8 cellular contexts compared by ENCODE assay signal in genomic region chr2:12416600-12416999, GRCh38.
A peak's percentile ranks its signal among the peaks of the same experiment; 100 is the strongest.
DNase-seq lines count a peak whose midpoint lies in the region; ATAC-seq, FAIRE-seq and TF ChIP-seq lines count a peak whose summit lies in the region.

No MANE protein-coding gene starts in this region.

- H3K9me2 ChIP-seq in OCI-LY7 (ENCODE audit: insufficient read depth, low read length), result no peaks in the 10 kb centered on the region

- no peaks in the 10 kb centered on the region for H3K27me3 Mint-ChIP-seq in activated naive CD4-positive, alpha-beta T cell treated with anti-CD3 and anti-CD28 coated beads for 36 hours (ENCODE audit: low read depth)
- H3K27me3 Mint-ChIP-seq in immature natural killer cell (ENCODE audit: low read depth in 3 of 3), result peaks cover 0 to 3% (median 2%) of the 10 kb centered on the region in 3 donors

- H3K4me2 ChIP-seq in OCI-LY7 (ENCODE audit: low read length), result no peak overlapping the region

- FAIRE-seq in GM12891 (lab: Jason Lieb, UNC), result no peak

- H3K36me3 ChIP-seq in OCI-LY7 (ENCODE audit: insufficient read depth, low read length), result no peaks in the 10 kb centered on the region

- H3K9me3 ChIP-seq in OCI-LY7 (ENCODE audit: low read length), result no peaks in the 10 kb centered on the region

- no peak for TF ChIP-seq POLR2A in GM12891 (IDR thresholded peaks at IDR 0.05; ENCODE audit: low read depth, low read length)

- intact Hi-C loops in OCI-LY7 (cut with micrococcal nuclease; ENCODE audit: unreplicated experiment), result loop anchor here (5.0 kb wide), 2 partner anchors 301 to 364 kb away; partner anchors contain the start of gene TRIB2
- intact Hi-C loops in activated naive CD4-positive, alpha-beta T cell treated with anti-CD3 and anti-CD28 coated beads for 36 hours (cut with micrococcal nuclease), result loop anchor here (1.0 to 10.0 kb wide), 3 partner anchors 300 to 590 kb away; partner anchors contain the start of gene TRIB2

- ATAC-seq in GM18907 (IDR thresholded peaks at IDR 0.05; ENCODE audit: unreplicated experiment) (no peak), HG03378 (IDR thresholded peaks at IDR 0.05; ENCODE audit: unreplicated experiment) (no peak)

- CTCF ChIA-PET in OCI-LY7 (lab: Charles Lee; ENCODE audit: unreplicated experiment), result no interaction called here
- CTCF ChIA-PET in activated naive CD4-positive, alpha-beta T cell treated with anti-CD3 and anti-CD28 coated beads for 36 hours (lab: Charles Lee), result interaction anchor here (3.1 kb wide), 1 partner anchor 300 kb away, joined by 20 read pairs; the partner anchor contains the start of gene TRIB2

- no peaks in the 10 kb centered on the region for H3K4me1 ChIP-seq in OCI-LY7 (ENCODE audit: insufficient read depth, low read length, poor library complexity, severe bottlenecking)

- POLR2A ChIA-PET in OCI-LY7 (lab: Charles Lee), result interaction anchor here (0.5 to 0.6 kb wide), 2 partner anchors 519 to 739 kb away, joined by 3 read pairs; no protein-coding TSS in a partner anchor

- no peaks in the 10 kb centered on the region for H3K79me2 ChIP-seq in OCI-LY7 (ENCODE audit: insufficient read depth, low read depth, low read length)

- no peaks in the 10 kb centered on the region for H3K36me3 Mint-ChIP-seq in activated naive CD4-positive, alpha-beta T cell treated with anti-CD3 and anti-CD28 coated beads for 36 hours (ENCODE audit: low read depth)
- H3K36me3 Mint-ChIP-seq in immature natural killer cell, result peaks cover 0 to 1% (median 0%) of the 10 kb centered on the region in 3 donors

- H3K4me3 ChIP-seq in OCI-LY7 (ENCODE audit: low read depth, low read length, poor library complexity, severe bottlenecking), result no peak overlapping the region

- H3K4me3 Mint-ChIP-seq in activated naive CD4-positive, alpha-beta T cell treated with anti-CD3 and anti-CD28 coated beads for 36 hours, result no peak overlapping the region
- H3K4me3 Mint-ChIP-seq in immature natural killer cell, result peak overlapping the region; percentile 1 to 58 (median 49)

- H4K20me1 ChIP-seq in OCI-LY7 (ENCODE audit: insufficient read depth, low read length), result no peaks in the 10 kb centered on the region

- H2AFZ ChIP-seq in OCI-LY7 (ENCODE audit: low read length), result no peak overlapping the region

- H3K4me1 Mint-ChIP-seq in activated naive CD4-positive, alpha-beta T cell treated with anti-CD3 and anti-CD28 coated beads for 36 hours (ENCODE audit: low read depth), result peaks cover 34% of the 10 kb centered on the region
- H3K4me1 Mint-ChIP-seq in immature natural killer cell, result peaks cover 33 to 61% of the 10 kb centered on the region in 2 donors

- no peak overlapping the region for H3K27ac Mint-ChIP-seq in activated naive CD4-positive, alpha-beta T cell treated with anti-CD3 and anti-CD28 coated beads for 36 hours
- peak overlapping the region in 4 of 6 donors; percentile 15 to 65 (median 40) for H3K27ac Mint-ChIP-seq in immature natural killer cell

- peak; percentile 60; the same call in 1 of the 2 replicates for TF ChIP-seq CTCF in OCI-LY7 (conservative IDR thresholded peaks at IDR 0.05; ENCODE audit: low read length)

- no peak overlapping the region for H3K27ac ChIP-seq in OCI-LY7 (ENCODE audit: low read depth, low read length, poor library complexity, severe bottlenecking)

- DNase-seq in EL, result peak; percentile 23
- peak; percentile 7 for DNase-seq in OCI-LY7 (ENCODE audit: low spot score)
- DNase-seq in activated naive CD4-positive, alpha-beta T cell treated with anti-CD3 and anti-CD28 coated beads for 36 hours, result peak; percentile 72
- peak; percentile 45 to 62 (median 54) for DNase-seq in immature natural killer cell
- peak; percentile 37 for DNase-seq in stimulated activated CD8-positive, alpha-beta memory T cell treated with anti-CD3 and anti-CD28 coated beads, Interleukin-12 subunit alpha, Interleukin-12 subunit beta, amount 100 ng/mL, for 1 hour (ENCODE audit: low read depth)
- DNase-seq in GM12891 (ENCODE audit: insufficient read length, low spot score), result no peak

- BruUV-seq in OCI-LY7 (replicated peaks; lab: Mats Ljungman, UMichigan), result no TSS peak

- H3K9me3 Mint-ChIP-seq in activated naive CD4-positive, alpha-beta T cell treated with anti-CD3 and anti-CD28 coated beads for 36 hours, result no peaks in the 10 kb centered on the region
- no peaks in the 10 kb centered on the region for H3K9me3 Mint-ChIP-seq in immature natural killer cell

TF ChIP-seq in GM12891, 5 proteins besides CTCF, POLR2A, EP300 and RAD21:
- TF ChIP-seq SPI1 (IDR thresholded peaks at IDR 0.05; ENCODE audit: low read depth, low read length) (no peak), POU2F2 (IDR thresholded peaks at IDR 0.05; ENCODE audit: low read depth, low read length) (no peak), POLR2AphosphoS5 (IDR thresholded peaks at IDR 0.05; ENCODE audit: low read depth, low read length) (no peak), PAX5 (IDR thresholded peaks at IDR 0.05; ENCODE audit: insufficient read depth, low read length, severe bottlenecking) (no peak), TAF1 (IDR thresholded peaks at IDR 0.05; ENCODE audit: low read depth, low read length) (no peak)
